In genomic region chr12:42266579-42267230, GRCh38 we compare ENCODE assay signal across 29 cellular contexts.
"Had no signal": no experiment of that assay in that cellular context is flagged by ENCODE, and none has a peak within 500 bp of the region (broad histone marks: within the 10 kb centered on the region; RNA-seq: fewer than 3 reads in every experiment).

No MANE protein-coding gene starts in this region.

- H3K4me3 Mint-ChIP-seq: activated CD4-positive, alpha-beta memory T cell treated with anti-CD3 and anti-CD28 coated beads for 36 hours; activated CD4-positive, alpha-beta T cell treated with anti-CD3 and anti-CD28 coated beads for 36 hours; activated CD4-positive, alpha-beta T cell treated with anti-CD3 and anti-CD28 coated beads, Interleukin-2, amount 10 ng/mL, durations not matched to agents 24 days and 14 days; activated CD8-positive, alpha-beta memory T cell treated with anti-CD3 and anti-CD28 coated beads, Interleukin-2, amount 10 ng/mL, durations not matched to agents 7 days and 5 days; activated CD8-positive, alpha-beta T cell treated with anti-CD3 and anti-CD28 coated beads, Interleukin-2, amount 10 ng/mL, durations not matched to agents 7 days and 5 days; activated naive CD4-positive, alpha-beta T cell treated with anti-CD3 and anti-CD28 coated beads, Interleukin-2, amount 10 ng/mL, durations not matched to agents 7 days and 5 days; activated naive CD8-positive, alpha-beta T cell treated with anti-CD3 and anti-CD28 coated beads, Interleukin-2, amount 10 ng/mL, durations not matched to agents 7 days and 5 days; activated T-helper 1 cell treated with anti-CD3 and anti-CD28 coated beads, Interleukin-12 subunit alpha, Interleukin-12 subunit beta, Interleukin-2, Interleukin-4 antibody, amounts not matched to agents 30 ng/mL and 10 ng/mL and 1 ng/mL, durations not matched to agents 14 hours and 24 hours and 36 hours; brain; T-helper 17 cell had no signal

- H3K27me3 ChIP-seq: ascending aorta, breast epithelium, cardiac muscle cell, colonic mucosa had no signal

- H3K27ac ChIP-seq: ascending aorta, breast epithelium, cardiac muscle cell, colonic mucosa had no signal

- H3K36me3 Mint-ChIP-seq: activated CD4-positive, alpha-beta memory T cell treated with anti-CD3 and anti-CD28 coated beads for 36 hours; activated naive CD4-positive, alpha-beta T cell treated with anti-CD3 and anti-CD28 coated beads, Interleukin-2, amount 10 ng/mL, durations not matched to agents 7 days and 5 days; activated naive CD4-positive, alpha-beta T cell treated with anti-CD3 and anti-CD28 coated beads, Interleukin-2, amount 50 U/mL, for 72 hours; activated naive CD8-positive, alpha-beta T cell treated with anti-CD3 and anti-CD28 coated beads, Interleukin-2, amount 10 ng/mL, durations not matched to agents 7 days and 5 days; brain had no signal

- H3K4me1 ChIP-seq: ascending aorta, breast epithelium, colonic mucosa had no signal

- H3K4me3 ChIP-seq: ascending aorta, breast epithelium, cardiac muscle cell, colonic mucosa had no signal

- H3K9me3 ChIP-seq: ascending aorta, breast epithelium, colonic mucosa had no signal

- H3K36me3 ChIP-seq: ascending aorta, breast epithelium, cardiac muscle cell, colonic mucosa had no signal

- H3K9me3 Mint-ChIP-seq: activated CD4-positive, alpha-beta memory T cell treated with anti-CD3 and anti-CD28 coated beads for 36 hours; activated naive CD4-positive, alpha-beta T cell treated with anti-CD3 and anti-CD28 coated beads, Interleukin-2, amount 10 ng/mL, durations not matched to agents 7 days and 5 days; activated naive CD4-positive, alpha-beta T cell treated with anti-CD3 and anti-CD28 coated beads, Interleukin-2, amount 50 U/mL, for 72 hours; activated T-helper 1 cell treated with anti-CD3 and anti-CD28 coated beads, Interleukin-12 subunit alpha, Interleukin-12 subunit beta, Interleukin-2, Interleukin-4 antibody, amounts not matched to agents 30 ng/mL and 10 ng/mL and 1 ng/mL, durations not matched to agents 14 hours and 24 hours and 36 hours; brain had no signal

- H3K27ac Mint-ChIP-seq: activated CD4-positive, alpha-beta memory T cell treated with anti-CD3 and anti-CD28 coated beads for 36 hours; activated CD4-positive, alpha-beta T cell treated with anti-CD3 and anti-CD28 coated beads for 36 hours; activated CD4-positive, alpha-beta T cell treated with anti-CD3 and anti-CD28 coated beads, Interleukin-2, amount 10 ng/mL, durations not matched to agents 24 days and 14 days; activated CD8-positive, alpha-beta memory T cell treated with anti-CD3 and anti-CD28 coated beads, Interleukin-2, amount 10 ng/mL, durations not matched to agents 7 days and 5 days; activated CD8-positive, alpha-beta T cell treated with anti-CD3 and anti-CD28 coated beads, Interleukin-2, amount 10 ng/mL, durations not matched to agents 7 days and 5 days; activated naive CD4-positive, alpha-beta T cell treated with anti-CD3 and anti-CD28 coated beads, Interleukin-2, amount 10 ng/mL, durations not matched to agents 7 days and 5 days; activated naive CD4-positive, alpha-beta T cell treated with anti-CD3 and anti-CD28 coated beads, Interleukin-2, amount 50 U/mL, for 72 hours; activated naive CD8-positive, alpha-beta T cell treated with anti-CD3 and anti-CD28 coated beads, Interleukin-2, amount 10 ng/mL, durations not matched to agents 7 days and 5 days; activated T-helper 1 cell treated with anti-CD3 and anti-CD28 coated beads, Interleukin-12 subunit alpha, Interleukin-12 subunit beta, Interleukin-2, Interleukin-4 antibody, amounts not matched to agents 30 ng/mL and 10 ng/mL and 1 ng/mL, durations not matched to agents 14 hours and 24 hours and 36 hours; brain; T-helper 17 cell had no signal

- ATAC-seq: activated CD4-positive, alpha-beta T cell treated with anti-CD3 and anti-CD28 coated beads for 36 hours; activated CD8-positive, alpha-beta memory T cell treated with anti-CD3 and anti-CD28 coated beads, Interleukin-2, amount 10 ng/mL, durations not matched to agents 7 days and 5 days; activated CD8-positive, alpha-beta T cell treated with anti-CD3 and anti-CD28 coated beads, Interleukin-2, amount 10 ng/mL, durations not matched to agents 7 days and 5 days; activated naive CD4-positive, alpha-beta T cell treated with anti-CD3 and anti-CD28 coated beads, Interleukin-2, amount 50 U/mL, for 72 hours; esophagus mucosa; T-helper 17 cell had no signal

- FAIRE-seq: frontal cortex had no signal

- H3K27me3 Mint-ChIP-seq: activated CD4-positive, alpha-beta memory T cell treated with anti-CD3 and anti-CD28 coated beads for 36 hours; activated naive CD4-positive, alpha-beta T cell treated with anti-CD3 and anti-CD28 coated beads, Interleukin-2, amount 10 ng/mL, durations not matched to agents 7 days and 5 days had no signal

- DNase-seq: activated CD4-positive, alpha-beta memory T cell treated with anti-CD3 and anti-CD28 coated beads for 36 hours; activated CD4-positive, alpha-beta T cell treated with anti-CD3 and anti-CD28 coated beads for 36 hours; activated CD4-positive, alpha-beta T cell treated with anti-CD3 and anti-CD28 coated beads, Interleukin-2, amount 10 ng/mL, durations not matched to agents 24 days and 14 days; activated CD4-positive, CD25-positive, alpha-beta regulatory T cell; activated CD4-positive, CD25-positive, alpha-beta regulatory T cell treated with anti-CD3 and anti-CD28 coated beads, Interleukin-2, amount 50 U/mL, for 72 hours; activated CD8-positive, alpha-beta memory T cell treated with anti-CD3 and anti-CD28 coated beads, Interleukin-2, amount 10 ng/mL, durations not matched to agents 7 days and 5 days; activated CD8-positive, alpha-beta memory T cell treated with anti-CD3 and anti-CD28 coated beads, Interleukin-2, amount 50 U/mL, for 4 hours; activated CD8-positive, alpha-beta T cell treated with anti-CD3 and anti-CD28 coated beads, Interleukin-2, amount 10 ng/mL, durations not matched to agents 7 days and 5 days; activated gamma-delta T cell; activated naive CD4-positive, alpha-beta T cell; activated naive CD4-positive, alpha-beta T cell treated with anti-CD3 and anti-CD28 coated beads, Interleukin-2, amount 10 ng/mL, durations not matched to agents 7 days and 5 days; activated naive CD8-positive, alpha-beta T cell treated with anti-CD3 and anti-CD28 coated beads, Interleukin-2, amount 10 ng/mL, durations not matched to agents 7 days and 5 days; activated T-cell treated with anti-CD3 and anti-CD28 coated beads, Interleukin-2, amount 50 U/mL, for 1 hour; activated T-cell treated with anti-CD3 and anti-CD28 coated beads, Interleukin-2, amount 50 U/mL, for 48 hours; central memory CD4-positive, alpha-beta T cell; cerebellar nuclear complex; colonic mucosa; effector CD8-positive, alpha-beta T cell; foreskin fibroblast; T-helper 1 cell; T-helper 17 cell had no signal
